Comparison of ENCODE assay signal across 8 cellular contexts in genomic region chr21:36917487-36918158, GRCh38. TPM values are rescaled to one million over a fixed set of nuclear protein-coding genes. Genes with fewer than 3 reads are reported as not detected.
DNase-seq lines count a peak whose midpoint lies in the region; ATAC-seq and TF ChIP-seq lines count a peak whose summit lies in the region.

No MANE protein-coding gene starts in this region.

- peak; percentile 23 for TF ChIP-seq CTCF in GM10266 (IDR thresholded peaks at IDR 0.05; ENCODE audit: control insufficient read depth, insufficient read depth, low read depth, missing control alignments)
- peak; percentile 72 to 87 for TF ChIP-seq CTCF in fibroblast of lung (conservative IDR thresholded peaks at IDR 0.05 in 1 of 2, IDR thresholded peaks at IDR 0.05 in 1 of 2; ENCODE audit: low read depth in 1 of 2, low read length in 2 of 2)
- TF ChIP-seq CTCF in omental fat pad (IDR thresholded peaks at IDR 0.05): no peak

- H4K20me1 ChIP-seq in fibroblast of lung (ENCODE audit: control insufficient read depth, extremely low read depth, insufficient read depth, low read length): no peaks in the 10 kb centered on the region

- peaks cover 2% of the 10 kb centered on the region for H3K4me1 ChIP-seq in fibroblast of lung (ENCODE audit: control insufficient read depth, extremely low read depth, insufficient read depth, low read length)

- no peak overlapping the region for H3K9ac ChIP-seq in fibroblast of lung (ENCODE audit: insufficient read depth, low read length)

- no peaks in the 10 kb centered on the region for H3K9me3 ChIP-seq in fibroblast of lung (ENCODE audit: control insufficient read depth, insufficient read depth, low read depth, low read length)

- no peak for DNase-seq in GM10266 (ENCODE audit: extremely low spot score)
- peak; percentile 34 for DNase-seq in OCI-M1 (lab: John Stamatoyannopoulos, UW)
- peak; percentile 60 to 76 for DNase-seq in fibroblast of lung (ENCODE audit: low read depth in 2 of 2)
- no peak for DNase-seq in omental fat pad (ENCODE audit: low spot score)
- no peak for DNase-seq in DMS114 treated with DMSO at 0.1 percent for 48 hours (lab: John Stamatoyannopoulos, UW; ENCODE audit: unreplicated experiment)
- no peak for DNase-seq in stimulated activated CD4-positive, alpha-beta T cell treated with anti-CD3 and anti-CD28 coated beads, Interleukin-2, amount 100 ng/mL, for 24 hours
- DNase-seq in NCI-H2171 treated with DMSO at 0.1 percent for 48 hours (lab: John Stamatoyannopoulos, UW): no peak

- H3K4me2 ChIP-seq in fibroblast of lung (ENCODE audit: extremely low read depth, insufficient read depth, low read length): no peak overlapping the region

- no peak overlapping the region for H2AFZ ChIP-seq in fibroblast of lung (ENCODE audit: low read length)

- no peaks in the 10 kb centered on the region for H3K36me3 ChIP-seq in fibroblast of lung (ENCODE audit: control insufficient read depth, insufficient read depth, low read length)

- ATAC-seq in omental fat pad (ENCODE audit: low FRiP score) (peak; percentile 69), GM21423 (IDR thresholded peaks at IDR 0.05; ENCODE audit: unreplicated experiment) (no peak)

- H3K27ac ChIP-seq in fibroblast of lung (ENCODE audit: insufficient read depth, low read length): no peak overlapping the region

- H3K27me3 ChIP-seq in fibroblast of lung (ENCODE audit: control insufficient read depth, insufficient read depth, low read length): no peaks in the 10 kb centered on the region

- no peaks in the 10 kb centered on the region for H3K79me2 ChIP-seq in fibroblast of lung (ENCODE audit: control insufficient read depth, insufficient read depth, low read length)

- H3K4me3 ChIP-seq in fibroblast of lung (replicated peaks in 1 of 4; ENCODE audit: control extremely low read depth in 1 of 4, insufficient read depth in 1 of 4, low read depth in 3 of 4, low read length in 4 of 4): no peak overlapping the region

RNA-seq across cellular contexts. Expression of gene HLCS, which starts 48.8 kb away (rescaled TPM):
- total RNA-seq in fibroblast of lung: 31.3 and 40.0 TPM in 2 replicates
- polyA plus RNA-seq in fibroblast of lung: 17.3 and 23.1 TPM in 2 replicates
- 13.9 and 20.4 TPM in 2 replicates for polyA plus RNA-seq in fibroblast of lung (2012)
- polyA minus RNA-seq in fibroblast of lung (ENCODE audit: low replicate concordance): 16.9 and 35.3 TPM in 2 replicates
- 10 to 100 TPM; 14.3 to 19.3 (median 17.6) TPM for total RNA-seq in omental fat pad

Comparison
In these comparisons a context has a peak if more than half of its experiments do, and no peak if none do; other contexts are left out.
1. DNase-seq: peak in OCI-M1 (single experiment) and fibroblast of lung (2 of 2); none in GM10266 (single experiment), omental fat pad (single experiment), DMS114 treated with DMSO at 0.1 percent for 48 hours (single experiment), stimulated activated CD4-positive, alpha-beta T cell treated with anti-CD3 and anti-CD28 coated beads, Interleukin-2, amount 100 ng/mL, for 24 hours (0 of 2) and NCI-H2171 treated with DMSO at 0.1 percent for 48 hours (single experiment).
2. CTCF ChIP-seq: peak in GM10266 (single experiment) and fibroblast of lung (2 of 2); none in omental fat pad (0 of 3).